In the genomic region with DNA sequence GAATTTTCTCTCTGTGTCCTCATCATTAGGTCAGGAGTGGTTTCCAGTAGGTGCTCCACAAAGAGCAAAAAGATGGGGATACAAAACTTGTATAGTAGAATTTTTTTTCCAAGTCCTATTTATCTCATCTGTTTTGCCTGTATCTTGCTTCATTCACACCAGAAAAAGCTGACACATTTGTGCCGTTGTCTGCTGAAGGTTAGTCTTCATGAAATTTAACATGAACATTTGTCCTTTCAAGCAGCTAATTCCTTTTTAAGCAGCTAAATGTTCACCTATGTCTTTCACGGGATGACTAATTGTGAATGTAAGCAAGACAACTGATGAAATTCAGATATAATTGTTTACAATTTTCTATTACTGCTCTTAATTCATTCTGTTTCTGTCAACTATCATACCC, we compare ENCODE assay signal across 19 cellular contexts.
DNase-seq lines count a peak whose midpoint lies in the region; ATAC-seq, FAIRE-seq and TF ChIP-seq lines count a peak whose summit lies in the region.
"Had no signal": no experiment of that assay in that cellular context is flagged by ENCODE, and none has a peak within 500 bp of the region (broad histone marks: within the 10 kb centered on the region; RNA-seq: fewer than 3 reads in every experiment).

No MANE protein-coding gene starts in this region.

- H3K36me3 Mint-ChIP-seq in MCF 10A (ENCODE audit: insufficient read depth, unreplicated experiment) (peaks cover 6% of the 10 kb centered on the region), astrocyte (ENCODE audit: low read depth, unreplicated experiment) (peaks cover 11% of the 10 kb centered on the region)

- no peak overlapping the region for H2AFZ ChIP-seq in mammary epithelial cell (ENCODE audit: low read depth, low read length)
- H2AFZ ChIP-seq in astrocyte (ENCODE audit: low read depth, low read length), result no peak overlapping the region
- H2AFZ ChIP-seq in mesenchymal stem cell (ENCODE audit: low read depth, low read length), result no peak overlapping the region

- peaks cover 23% of the 10 kb centered on the region for H3K79me1 ChIP-seq in mesenchymal stem cell (replicated peaks; ENCODE audit: low read length, poor library complexity, severe bottlenecking)

- no peaks in the 10 kb centered on the region for H3K9me3 ChIP-seq in mammary epithelial cell (replicated peaks; ENCODE audit: insufficient read depth, low read length)
- H3K9me3 ChIP-seq in astrocyte (ENCODE audit: insufficient read depth, low read depth, low read length), result no peaks in the 10 kb centered on the region
- H3K9me3 ChIP-seq in mesenchymal stem cell (ENCODE audit: control insufficient read depth, low read length), result no peaks in the 10 kb centered on the region
- H3K9me3 ChIP-seq in testis, result no peaks in the 10 kb centered on the region

- no peak for FAIRE-seq in astrocyte (lab: Jason Lieb, UNC)
- FAIRE-seq: urothelium cell line had no signal

- H3K27ac Mint-ChIP-seq in MCF 10A (ENCODE audit: low read depth, unreplicated experiment), result peak overlapping the region; percentile 85
- peak overlapping the region; percentile 3 for H3K27ac Mint-ChIP-seq in astrocyte (ENCODE audit: unreplicated experiment)

- CTCF ChIA-PET in MCF 10A (lab: Yijun Ruan, JAX), result no interaction called here
- CTCF ChIA-PET in mammary epithelial cell (lab: Charles Lee; ENCODE audit: low non-redundant PET), result no interaction called here

- no peak overlapping the region for H4K8ac ChIP-seq in mesenchymal stem cell (ENCODE audit: low read length)

- H2BK120ac ChIP-seq in mesenchymal stem cell (ENCODE audit: low read depth, low read length), result no peak overlapping the region

- H4K20me1 ChIP-seq in mammary epithelial cell (ENCODE audit: insufficient read depth, low read length) (no peaks in the 10 kb centered on the region), astrocyte (ENCODE audit: insufficient read depth, low read length) (no peaks in the 10 kb centered on the region)

- DNase-seq in MCF 10A (ENCODE audit: unreplicated experiment) (no peak), mammary epithelial cell (no peak), astrocyte (ENCODE audit: low read depth) (no peak), mesenchymal stem cell (peak; percentile 55), testis (no peak), germinal center (ENCODE audit: low spot score) (no peak), UCSD-AML1 (lab: John Stamatoyannopoulos, UW; ENCODE audit: unreplicated experiment) (no peak)
- DNase-seq: activated CD4-positive, alpha-beta T cell treated with anti-CD3 and anti-CD28 coated beads, Interleukin-2, amount 50 U/mL, for 4 hours; activated naive CD8-positive, alpha-beta T cell treated with anti-CD3 and anti-CD28 coated beads, Interleukin-2, amount 50 U/mL, for 24 hours; activated T-cell treated with anti-CD3 and anti-CD28 coated beads, Interleukin-2, amount 50 U/mL, for 24 hours; CD8-positive, alpha-beta T cell; central memory CD4-positive, alpha-beta T cell; H9; KG1; NCI-H1105 treated with DMSO at 0.1 percent for 48 hours; NCI-H2171 treated with DMSO at 0.1 percent for 48 hours; stimulated activated naive CD4-positive, alpha-beta T cell treated with Interleukin-2 at 50 U/mL for 16 hours had no signal

- no peak for TF ChIP-seq POLR2A in testis (IDR thresholded peaks at IDR 0.05)

- H3K4me1 Mint-ChIP-seq in MCF 10A (ENCODE audit: insufficient read depth, unreplicated experiment) (peaks cover 29% of the 10 kb centered on the region), astrocyte (ENCODE audit: low read depth, unreplicated experiment) (peaks cover 48% of the 10 kb centered on the region)

- no peak overlapping the region for H2BK12ac ChIP-seq in mesenchymal stem cell (ENCODE audit: low read length in 2 of 2)

- TF ChIP-seq CTCF in MCF 10A (IDR thresholded peaks at IDR 0.05; ENCODE audit: unreplicated experiment) (no peak), mammary epithelial cell (conservative IDR thresholded peaks at IDR 0.05 in 1 of 2, IDR thresholded peaks at IDR 0.05 in 1 of 2; ENCODE audit: extremely low read depth in 1 of 2, insufficient read depth in 1 of 2, low read depth in 1 of 2, low read length in 2 of 2) (no peak), astrocyte (IDR thresholded peaks at IDR 0.05; ENCODE audit: insufficient read depth, low read depth, low read length) (no peak), testis (IDR thresholded peaks at IDR 0.05) (no peak)

- H3K27ac ChIP-seq in mammary epithelial cell (ENCODE audit: insufficient read depth, low read depth, low read length), result no peak overlapping the region
- peak overlapping the region; percentile 67 for H3K27ac ChIP-seq in astrocyte (ENCODE audit: low read depth, low read length)
- H3K27ac ChIP-seq in mesenchymal stem cell (ENCODE audit: low read length, poor library complexity, severe bottlenecking), result no peak overlapping the region
- H3K27ac ChIP-seq in testis, result peak overlapping the region; percentile 10 to 51

- H3K9me3 Mint-ChIP-seq in MCF 10A (ENCODE audit: unreplicated experiment) (no peaks in the 10 kb centered on the region), astrocyte (ENCODE audit: unreplicated experiment) (no peaks in the 10 kb centered on the region)
- H3K9me3 Mint-ChIP-seq: activated T-cell treated with anti-CD3 and anti-CD28 coated beads, Interleukin-2, amount 50 U/mL, for 24 hours; CD8-positive, alpha-beta T cell; H9 had no signal

- intact Hi-C loops in MCF 10A (cut with micrococcal nuclease), result no loop called here
- intact Hi-C loops in mammary epithelial cell (cut with micrococcal nuclease), result no loop called here
- intact Hi-C loops in testis (cut with DNase I; ENCODE audit: low total_unique reads), result no loop called here

- in situ Hi-C loops in mammary epithelial cell (cut with MboI; ENCODE audit: low sequenced_read_pairs in 2 of 2), result no loop called here

- H3K4me1 ChIP-seq in mammary epithelial cell (ENCODE audit: insufficient read depth, low read length) (peaks cover 15% of the 10 kb centered on the region), astrocyte (ENCODE audit: insufficient read depth, low read length) (peaks cover 39% of the 10 kb centered on the region), mesenchymal stem cell (ENCODE audit: control insufficient read depth, insufficient read depth, low read depth, low read length) (peaks cover 2% of the 10 kb centered on the region), testis (peaks cover 16% of the 10 kb centered on the region)

- H2BK15ac ChIP-seq in mesenchymal stem cell (ENCODE audit: low read depth, poor library complexity, severe bottlenecking), result no peak overlapping the region

- H3K4me3 ChIP-seq in mammary epithelial cell (replicated peaks in 1 of 3; ENCODE audit: insufficient read depth in 1 of 3, low read depth in 2 of 3, low read length in 3 of 3) (no peak overlapping the region), astrocyte (ENCODE audit: insufficient read depth, low read depth, low read length) (no peak overlapping the region), mesenchymal stem cell (ENCODE audit: insufficient read depth in 1 of 2, low read depth in 1 of 2, low read length in 2 of 2) (no peak overlapping the region), testis (no peak overlapping the region)

- no peak overlapping the region for H3K23ac ChIP-seq in mesenchymal stem cell (ENCODE audit: low read length in 2 of 2)

- dilution Hi-C loops in mammary epithelial cell (cut with HindIII; ENCODE audit: low sequenced_read_pairs), result no loop called here

- no TSS peak for BruUV-seq in MCF 10A (replicated peaks; lab: Mats Ljungman, UMichigan)
- BruUV-seq in mammary epithelial cell (replicated peaks; lab: Mats Ljungman, UMichigan), result no TSS peak

- H2BK5ac ChIP-seq in mesenchymal stem cell (ENCODE audit: low read depth, low read length, poor library complexity, severe bottlenecking), result no peak overlapping the region

- no peak for ATAC-seq in GM21381 (IDR thresholded peaks at IDR 0.05; ENCODE audit: unreplicated experiment)
- ATAC-seq: activated naive CD8-positive, alpha-beta T cell treated with anti-CD3 and anti-CD28 coated beads, Interleukin-2, amount 50 U/mL, for 24 hours; CD8-positive, alpha-beta T cell had no signal

- 100% methylated on average over 2 of the region's 2 CpGs for WGBS in mammary epithelial cell (ENCODE audit: low coverage, missing lambda C conversion rate)
- 0% methylated on average over 1 of the region's 2 CpGs for WGBS in mesenchymal stem cell
- WGBS in testis, 2 donors, result 32 to 58% methylated on average over 2 of the region's 2 CpGs

- no peak overlapping the region for H4K91ac ChIP-seq in mesenchymal stem cell (ENCODE audit: low read length)

- H3K27me3 Mint-ChIP-seq in MCF 10A (ENCODE audit: insufficient read depth, unreplicated experiment) (no peaks in the 10 kb centered on the region), astrocyte (ENCODE audit: low read depth, unreplicated experiment) (no peaks in the 10 kb centered on the region)
- H3K27me3 Mint-ChIP-seq: activated naive CD8-positive, alpha-beta T cell treated with anti-CD3 and anti-CD28 coated beads, Interleukin-2, amount 50 U/mL, for 24 hours; activated T-cell treated with anti-CD3 and anti-CD28 coated beads, Interleukin-2, amount 50 U/mL, for 24 hours had no signal

- H3K27me3 ChIP-seq in mammary epithelial cell (ENCODE audit: insufficient read depth, low read length) (no peaks in the 10 kb centered on the region), astrocyte (ENCODE audit: insufficient read depth, low read length) (no peaks in the 10 kb centered on the region), mesenchymal stem cell (ENCODE audit: control insufficient read depth in 1 of 2, insufficient read depth in 1 of 2, low read length in 2 of 2) (no peaks in the 10 kb centered on the region), testis (no peaks in the 10 kb centered on the region)

- POLR2A ChIA-PET in MCF 10A (lab: Yijun Ruan, JAX), result interaction anchor here (0.7 to 2.1 kb wide), 14 partner anchors 8 to 316 kb away, joined by 3 to 16 read pairs (median 4); partner anchors contain the start of gene ATXN1

- no peak overlapping the region for H3K18ac ChIP-seq in mesenchymal stem cell (ENCODE audit: low read depth in 1 of 2, low read length in 2 of 2)

- H3K14ac ChIP-seq in mesenchymal stem cell (ENCODE audit: low read length in 2 of 2), result no peak overlapping the region

- H2AK5ac ChIP-seq in mesenchymal stem cell (ENCODE audit: low read length, severe bottlenecking), result no peak overlapping the region

- H3K36me3 ChIP-seq in mammary epithelial cell (ENCODE audit: insufficient read depth, low read length) (no peaks in the 10 kb centered on the region), astrocyte (ENCODE audit: insufficient read depth, low read length) (no peaks in the 10 kb centered on the region), mesenchymal stem cell (ENCODE audit: control insufficient read depth in 1 of 2, insufficient read depth in 2 of 2, low read depth in 1 of 2, low read length in 2 of 2) (no peaks in the 10 kb centered on the region), testis (ENCODE audit: low read depth, missing control alignments) (no peaks in the 10 kb centered on the region)

- peaks cover 2% of the 10 kb centered on the region for H3K79me2 ChIP-seq in mammary epithelial cell (ENCODE audit: insufficient read depth, low read length)
- H3K79me2 ChIP-seq in astrocyte (ENCODE audit: insufficient read depth, low read length), result peaks cover 60% of the 10 kb centered on the region

- no peak overlapping the region for H3K4ac ChIP-seq in mesenchymal stem cell (ENCODE audit: low read depth in 1 of 2, low read length in 2 of 2)

- H3K4me3 Mint-ChIP-seq in MCF 10A (ENCODE audit: unreplicated experiment), result no peak overlapping the region
- no peak overlapping the region for H3K4me3 Mint-ChIP-seq in astrocyte (ENCODE audit: unreplicated experiment)
- H3K4me3 Mint-ChIP-seq: activated naive CD8-positive, alpha-beta T cell treated with anti-CD3 and anti-CD28 coated beads, Interleukin-2, amount 50 U/mL, for 24 hours; activated T-cell treated with anti-CD3 and anti-CD28 coated beads, Interleukin-2, amount 50 U/mL, for 24 hours; CD8-positive, alpha-beta T cell; H9 had no signal

- H3K4me2 ChIP-seq in mammary epithelial cell (ENCODE audit: insufficient read depth, low read depth, low read length), result no peak overlapping the region
- H3K4me2 ChIP-seq in astrocyte (ENCODE audit: low read length), result peak overlapping the region; percentile 40
- H3K4me2 ChIP-seq in mesenchymal stem cell (ENCODE audit: low read length, poor library complexity, severe bottlenecking), result no peak overlapping the region

- H3K9ac ChIP-seq in mammary epithelial cell (ENCODE audit: insufficient read depth, low read length) (no peak overlapping the region), astrocyte (ENCODE audit: low read length) (peak overlapping the region; percentile 45), mesenchymal stem cell (ENCODE audit: low read length) (peak overlapping the region; percentile 52)

Comparison
In these comparisons a context has a peak if more than half of its experiments do, and no peak if none do; other contexts are left out.
1. H3K27ac ChIP-seq: peak in astrocyte (single experiment) and testis (2 of 2); none in mammary epithelial cell (single experiment) and mesenchymal stem cell (single experiment).